Comparison of ENCODE assay signal across 1 cellular context in the genomic region with DNA sequence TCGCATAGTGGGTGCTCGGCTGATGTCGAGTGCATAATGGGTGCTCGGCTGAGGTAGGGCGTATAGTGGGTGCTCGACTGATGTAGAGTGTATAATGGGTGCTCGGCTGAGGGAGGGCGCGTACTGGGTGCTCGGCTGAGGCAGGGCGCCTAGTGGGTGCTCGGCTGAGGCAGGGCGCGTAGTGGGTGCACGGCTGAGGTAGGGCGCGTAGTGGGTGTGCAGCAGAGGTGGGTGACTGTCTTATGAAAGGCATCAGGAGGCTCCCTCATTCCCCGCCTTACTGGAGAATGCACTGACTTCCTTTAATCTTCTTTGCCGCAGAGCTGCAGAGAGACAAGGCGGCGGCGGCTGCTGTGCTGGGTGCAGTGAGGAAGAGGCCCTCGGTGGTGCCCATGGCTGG.
TF ChIP-seq lines count a peak whose summit lies in the region.

No MANE protein-coding gene starts in this region.

TF ChIP-seq in WTC11, 78 proteins besides CTCF, POLR2A, EP300 and RAD21 (continued from another document):
- no peak for TF ChIP-seq HMGXB4 (CRISPR knock-in tag; IDR thresholded peaks at IDR 0.05)
- TF ChIP-seq, protein P1, sequence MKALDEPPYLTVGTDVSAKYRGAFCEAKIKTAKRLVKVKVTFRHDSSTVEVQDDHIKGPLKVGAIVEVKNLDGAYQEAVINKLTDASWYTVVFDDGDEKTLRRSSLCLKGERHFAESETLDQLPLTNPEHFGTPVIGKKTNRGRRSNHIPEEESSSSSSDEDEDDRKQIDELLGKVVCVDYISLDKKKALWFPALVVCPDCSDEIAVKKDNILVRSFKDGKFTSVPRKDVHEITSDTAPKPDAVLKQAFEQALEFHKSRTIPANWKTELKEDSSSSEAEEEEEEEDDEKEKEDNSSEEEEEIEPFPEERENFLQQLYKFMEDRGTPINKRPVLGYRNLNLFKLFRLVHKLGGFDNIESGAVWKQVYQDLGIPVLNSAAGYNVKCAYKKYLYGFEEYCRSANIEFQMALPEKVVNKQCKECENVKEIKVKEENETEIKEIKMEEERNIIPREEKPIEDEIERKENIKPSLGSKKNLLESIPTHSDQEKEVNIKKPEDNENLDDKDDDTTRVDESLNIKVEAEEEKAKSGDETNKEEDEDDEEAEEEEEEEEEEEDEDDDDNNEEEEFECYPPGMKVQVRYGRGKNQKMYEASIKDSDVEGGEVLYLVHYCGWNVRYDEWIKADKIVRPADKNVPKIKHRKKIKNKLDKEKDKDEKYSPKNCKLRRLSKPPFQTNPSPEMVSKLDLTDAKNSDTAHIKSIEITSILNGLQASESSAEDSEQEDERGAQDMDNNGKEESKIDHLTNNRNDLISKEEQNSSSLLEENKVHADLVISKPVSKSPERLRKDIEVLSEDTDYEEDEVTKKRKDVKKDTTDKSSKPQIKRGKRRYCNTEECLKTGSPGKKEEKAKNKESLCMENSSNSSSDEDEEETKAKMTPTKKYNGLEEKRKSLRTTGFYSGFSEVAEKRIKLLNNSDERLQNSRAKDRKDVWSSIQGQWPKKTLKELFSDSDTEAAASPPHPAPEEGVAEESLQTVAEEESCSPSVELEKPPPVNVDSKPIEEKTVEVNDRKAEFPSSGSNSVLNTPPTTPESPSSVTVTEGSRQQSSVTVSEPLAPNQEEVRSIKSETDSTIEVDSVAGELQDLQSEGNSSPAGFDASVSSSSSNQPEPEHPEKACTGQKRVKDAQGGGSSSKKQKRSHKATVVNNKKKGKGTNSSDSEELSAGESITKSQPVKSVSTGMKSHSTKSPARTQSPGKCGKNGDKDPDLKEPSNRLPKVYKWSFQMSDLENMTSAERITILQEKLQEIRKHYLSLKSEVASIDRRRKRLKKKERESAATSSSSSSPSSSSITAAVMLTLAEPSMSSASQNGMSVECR (CRISPR knock-in tag; IDR thresholded peaks at IDR 0.05; ENCODE audit: borderline replicate concordance) = no peak
TF ChIP-seq in WTC11: peak in this region for 0.
